9 cellular contexts compared by ENCODE assay signal in the genomic region with DNA sequence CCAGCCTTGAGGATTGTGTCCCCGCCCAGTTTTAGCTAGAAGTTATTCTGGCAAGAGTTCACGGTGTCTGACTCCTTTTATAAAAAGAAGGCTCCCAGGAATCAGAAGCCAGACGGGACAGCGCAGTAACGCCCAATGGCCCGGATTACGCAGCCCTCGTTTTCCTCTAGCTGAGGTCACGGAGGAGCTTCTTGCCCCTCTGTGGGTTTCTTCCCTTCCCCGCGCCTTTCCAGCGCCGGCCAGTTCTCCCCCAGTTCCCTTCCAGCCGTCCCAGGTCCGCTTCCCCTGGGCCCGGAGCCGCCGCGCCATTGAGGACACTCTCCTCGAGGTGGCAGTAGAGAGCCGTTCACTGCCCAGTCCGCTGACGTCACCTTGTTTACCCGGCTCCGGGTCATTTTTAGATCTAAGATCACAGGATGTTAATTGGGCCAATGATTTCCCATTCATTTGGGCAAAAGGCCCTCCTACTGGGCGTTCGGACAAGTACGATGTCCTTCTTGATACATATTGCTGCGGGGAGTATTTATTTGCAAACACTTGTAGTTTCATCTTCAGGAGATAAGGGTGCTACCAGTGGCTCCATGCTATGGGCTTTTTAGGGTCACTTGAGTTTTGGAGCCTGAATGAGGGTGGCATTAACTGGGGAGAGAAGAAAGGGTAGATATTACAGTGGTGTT.
DNase-seq lines count a peak whose midpoint lies in the region; ATAC-seq and TF ChIP-seq lines count a peak whose summit lies in the region.
"Had no signal": no experiment of that assay in that cellular context is flagged by ENCODE, and none has a peak within 500 bp of the region (broad histone marks: within the 10 kb centered on the region; RNA-seq: fewer than 3 reads in every experiment).

No MANE protein-coding gene starts in this region.

- no peaks in the 10 kb centered on the region for H3K9me2 ChIP-seq in OCI-LY7 (ENCODE audit: insufficient read depth, low read length)

- peaks cover 11 to 33% (median 15%) of the 10 kb centered on the region in 3 donors for H3K4me1 Mint-ChIP-seq in CD8-positive, alpha-beta memory T cell

- peak overlapping the region; percentile 4 to 59; a peak in 2 of 4 replicates for H4K8ac ChIP-seq in IMR-90 (ENCODE audit: low read depth in 2 of 2, low read length in 2 of 2)

- in situ Hi-C loops in IMR-90 (cut with MboI; ENCODE audit: low sequenced_read_pairs): loop anchor here (25.0 kb wide), 1 partner anchor 200 kb away; a partner anchor contains a TSS

- peak overlapping the region; percentile 26; the same call in 1 of the 2 replicates for H3K18ac ChIP-seq in IMR-90 (ENCODE audit: low read depth, low read length)

- no peak overlapping the region for H4K5ac ChIP-seq in IMR-90 (ENCODE audit: low read depth, low read length)

- H3K9me3 ChIP-seq in CD8-positive, alpha-beta memory T cell (ENCODE audit: low read length): no peaks in the 10 kb centered on the region
- H3K9me3 ChIP-seq in IMR-90 (ENCODE audit: control insufficient read depth, insufficient read depth, low read length): no peaks in the 10 kb centered on the region
- H3K9me3 ChIP-seq in OCI-LY7 (ENCODE audit: low read length): no peaks in the 10 kb centered on the region

- DNase-seq in CD8-positive, alpha-beta memory T cell: peak; percentile 68 to 86 (median 74)
- DNase-seq in IMR-90: peak; percentile 61
- peak; percentile 86 for DNase-seq in OCI-LY7 (ENCODE audit: low spot score)
- DNase-seq in activated T-cell treated with anti-CD3 and anti-CD28 coated beads for 48 hours (ENCODE audit: low read depth): peak; percentile 79
- no peak for DNase-seq in epithelial cell of proximal tubule (ENCODE audit: low read depth)
- peak; percentile 89 for DNase-seq in mucosa of gallbladder (ENCODE audit: low spot score)
- DNase-seq in stimulated activated CD8-positive, alpha-beta memory T cell treated with anti-CD3 and anti-CD28 coated beads, Interleukin-2, amount 100 ng/mL, for 48 hours (ENCODE audit: low read depth in 2 of 2): peak; percentile 71 to 78

- TF ChIP-seq CTCF in IMR-90 (conservative IDR thresholded peaks at IDR 0.05; ENCODE audit: low read depth, low read length) (peak; percentile 96), OCI-LY7 (conservative IDR thresholded peaks at IDR 0.05; ENCODE audit: low read length) (peak; percentile 92), epithelial cell of proximal tubule (conservative IDR thresholded peaks at IDR 0.05; ENCODE audit: low read depth, low read length) (peak; percentile 94)

- H4K20me1 ChIP-seq in IMR-90 (ENCODE audit: insufficient read depth, low read length): no peaks in the 10 kb centered on the region
- no peaks in the 10 kb centered on the region for H4K20me1 ChIP-seq in OCI-LY7 (ENCODE audit: insufficient read depth, low read length)

- peak overlapping the region; percentile 52 for H3K4me3 ChIP-seq in CD8-positive, alpha-beta memory T cell (ENCODE audit: low read length)
- H3K4me3 ChIP-seq in IMR-90 (ENCODE audit: insufficient read depth, low read depth, low read length): peak overlapping the region; percentile 44
- peak overlapping the region; percentile 56 for H3K4me3 ChIP-seq in OCI-LY7 (ENCODE audit: low read depth, low read length, poor library complexity, severe bottlenecking)
- peak overlapping the region; percentile 40 for H3K4me3 ChIP-seq in epithelial cell of proximal tubule (ENCODE audit: low read depth, low read length)

- H3K4me1 ChIP-seq in CD8-positive, alpha-beta memory T cell (ENCODE audit: insufficient read depth, low read length): peaks cover 5% of the 10 kb centered on the region
- H3K4me1 ChIP-seq in IMR-90 (ENCODE audit: control insufficient read depth, insufficient read depth, low read length) (peaks cover 2% of the 10 kb centered on the region; the same call in 1 of the 2 replicates), OCI-LY7 (ENCODE audit: insufficient read depth, low read length, poor library complexity, severe bottlenecking) (peaks cover 27% of the 10 kb centered on the region)

- H3K23ac ChIP-seq in IMR-90 (ENCODE audit: low read depth, low read length): peak overlapping the region; percentile 54; the same call in 1 of the 2 replicates

- intact Hi-C loops in IMR-90 (cut with micrococcal nuclease): loop anchor here (1.0 to 10.0 kb wide), 6 partner anchors 81 to 392 kb away; a partner anchor contains a TSS
- intact Hi-C loops in OCI-LY7 (cut with micrococcal nuclease; ENCODE audit: unreplicated experiment): loop anchor here (1.0 to 5.0 kb wide), 6 partner anchors 42 to 392 kb away; a partner anchor contains a TSS

- no peaks in the 10 kb centered on the region for H3K36me3 ChIP-seq in CD8-positive, alpha-beta memory T cell (ENCODE audit: insufficient read depth, low read length)
- no peaks in the 10 kb centered on the region for H3K36me3 ChIP-seq in IMR-90 (ENCODE audit: control insufficient read depth, insufficient read depth, low read length)
- no peaks in the 10 kb centered on the region for H3K36me3 ChIP-seq in OCI-LY7 (ENCODE audit: insufficient read depth, low read length)

- peak overlapping the region; percentile 31; the same call in 1 of the 2 replicates for H3K9ac ChIP-seq in IMR-90 (ENCODE audit: low read depth, low read length)

- no peaks in the 10 kb centered on the region for H3K79me2 ChIP-seq in OCI-LY7 (ENCODE audit: insufficient read depth, low read depth, low read length)

- peak; percentile 93 for TF ChIP-seq RAD21 in IMR-90 (IDR thresholded peaks at IDR 0.05; ENCODE audit: low read length)

- H2BK20ac ChIP-seq in IMR-90 (ENCODE audit: low read depth, low read length): peak overlapping the region; percentile 77

- H3K9me1 ChIP-seq in IMR-90 (ENCODE audit: insufficient read depth, low read length): no peaks in the 10 kb centered on the region

- POLR2A ChIA-PET in CD8-positive, alpha-beta memory T cell (lab: Charles Lee): no interaction called here
- POLR2A ChIA-PET in IMR-90 (lab: Charles Lee; ENCODE audit: unreplicated experiment): interaction anchor here (0.7 kb wide), 1 partner anchor 254 kb away, joined by 14 read pairs; no protein-coding TSS in a partner anchor
- POLR2A ChIA-PET in OCI-LY7 (lab: Charles Lee): no interaction called here

- CTCF ChIA-PET in CD8-positive, alpha-beta memory T cell (lab: Charles Lee): interaction anchor here (0.7 to 2.7 kb wide), 17 partner anchors 11 to 868 kb away, joined by 3 to 9 read pairs (median 4); no protein-coding TSS in a partner anchor
- CTCF ChIA-PET in IMR-90 (lab: Yijun Ruan, JAX) (interaction anchor here (0.5 to 1.3 kb wide), 6 partner anchors 10 to 623 kb away, joined by 3 to 4 read pairs (median 3); no protein-coding TSS in a partner anchor), OCI-LY7 (lab: Charles Lee; ENCODE audit: unreplicated experiment) (interaction anchor here (1.0 kb wide), 1 partner anchor 46 kb away, joined by 3 read pairs; no protein-coding TSS in a partner anchor)

- 0 out of 4 replicates have a peak, but pooled peaks cover 0 to 3% of the 10 kb centered on the region in 2 experiments for H3K79me1 ChIP-seq in IMR-90 (ENCODE audit: low read depth in 1 of 2, low read length in 2 of 2)

- no peak for TF ChIP-seq POLR2A in IMR-90 (IDR thresholded peaks at IDR 0.05; ENCODE audit: low read depth, low read length)

- H3K4me3 Mint-ChIP-seq in CD8-positive, alpha-beta memory T cell: peak overlapping the region; percentile 29 to 91 (median 82)

- peak overlapping the region; percentile 46 for H2AK9ac ChIP-seq in IMR-90 (replicated peaks; ENCODE audit: low read depth, low read length, poor library complexity)

- no peaks in the 10 kb centered on the region for H3K36me3 Mint-ChIP-seq in CD8-positive, alpha-beta memory T cell

- ATAC-seq in GM21360 (IDR thresholded peaks at IDR 0.05; ENCODE audit: unreplicated experiment): peak; percentile 88
- ATAC-seq in IMR-90 (ENCODE audit: low read depth): peak; percentile 99

- H3K27me3 ChIP-seq in CD8-positive, alpha-beta memory T cell (ENCODE audit: insufficient read depth, low read length, poor library complexity, severe bottlenecking): no peaks in the 10 kb centered on the region
- H3K27me3 ChIP-seq in IMR-90 (ENCODE audit: control insufficient read depth, insufficient read depth, low read length): peaks cover 4% of the 10 kb centered on the region

- H3K9me3 Mint-ChIP-seq in CD8-positive, alpha-beta memory T cell: no peaks in the 10 kb centered on the region

- peak overlapping the region; percentile 80 for H3K4ac ChIP-seq in IMR-90 (ENCODE audit: low read depth, low read length)

- H2AFZ ChIP-seq in IMR-90 (replicated peaks; ENCODE audit: low read length, poor library complexity) (peak overlapping the region; percentile 94), OCI-LY7 (ENCODE audit: low read length) (peak overlapping the region; percentile 73)

- no peaks in the 10 kb centered on the region for H3K27me3 Mint-ChIP-seq in CD8-positive, alpha-beta memory T cell

- WGBS in IMR-90 (ENCODE audit: extremely low coverage in 2 of 2, insufficient read length in 1 of 2), 2 experiments: 11% methylated on average over 18 of the region's 29 CpGs; no CpG with 5 or more reads in 1 of the 2 experiments

- no TSS peak for BruUV-seq in IMR-90 (replicated peaks; lab: Mats Ljungman, UMichigan)
- BruUV-seq in OCI-LY7 (replicated peaks; lab: Mats Ljungman, UMichigan): no TSS peak

- H3K27ac ChIP-seq in CD8-positive, alpha-beta memory T cell (ENCODE audit: low read depth, low read length): no peak overlapping the region
- no peak overlapping the region for H3K27ac ChIP-seq in IMR-90 (ENCODE audit: insufficient read depth, low read length)
- H3K27ac ChIP-seq in OCI-LY7 (ENCODE audit: low read depth, low read length, poor library complexity, severe bottlenecking): no peak overlapping the region
- H3K27ac ChIP-seq: epithelial cell of prostate had no signal

- H4K91ac ChIP-seq in IMR-90 (ENCODE audit: insufficient read depth, low read depth, low read length): peak overlapping the region; percentile 9; the same call in 1 of the 2 replicates

- peak overlapping the region; percentile 85 for H2BK120ac ChIP-seq in IMR-90 (ENCODE audit: low read depth, low read length)

- H3K27ac Mint-ChIP-seq in CD8-positive, alpha-beta memory T cell: peak overlapping the region; percentile 6 to 96 (median 89)

- peak overlapping the region; percentile 51; the same call in 1 of the 3 replicates for H2BK15ac ChIP-seq in IMR-90 (ENCODE audit: low read depth, low read length)

- no peak overlapping the region for H2BK5ac ChIP-seq in IMR-90 (ENCODE audit: low read depth, low read length, poor library complexity, severe bottlenecking)

- no peak overlapping the region for H2AK5ac ChIP-seq in IMR-90 (ENCODE audit: low read depth, low read length)

- peak overlapping the region; percentile 78 for H3K14ac ChIP-seq in IMR-90 (replicated peaks; ENCODE audit: low read depth, low read length)

- H3K4me2 ChIP-seq in IMR-90 (ENCODE audit: low read depth, low read length): peak overlapping the region; percentile 63
- peak overlapping the region; percentile 62 for H3K4me2 ChIP-seq in OCI-LY7 (ENCODE audit: low read length)

- peak overlapping the region; percentile 17; the same call in 1 of the 2 replicates for H3K56ac ChIP-seq in IMR-90 (ENCODE audit: extremely low read depth, insufficient read depth, low read length)

- dilution Hi-C loops in IMR-90 (cut with HindIII; ENCODE audit: low sequenced_read_pairs, unreplicated experiment): no loop called here

TF ChIP-seq in IMR-90, 13 proteins besides CTCF, POLR2A, EP300 and RAD21:
- TF ChIP-seq MAZ (IDR thresholded peaks at IDR 0.05; ENCODE audit: borderline replicate concordance, low read depth, low read length): no peak
- peak; percentile 90 for TF ChIP-seq SMC3 (IDR thresholded peaks at IDR 0.05; ENCODE audit: low read depth, low read length)
TF ChIP-seq in IMR-90: peak in this region for 1.
